Comparison of ENCODE assay signal across 26 cellular contexts in the genomic region with DNA sequence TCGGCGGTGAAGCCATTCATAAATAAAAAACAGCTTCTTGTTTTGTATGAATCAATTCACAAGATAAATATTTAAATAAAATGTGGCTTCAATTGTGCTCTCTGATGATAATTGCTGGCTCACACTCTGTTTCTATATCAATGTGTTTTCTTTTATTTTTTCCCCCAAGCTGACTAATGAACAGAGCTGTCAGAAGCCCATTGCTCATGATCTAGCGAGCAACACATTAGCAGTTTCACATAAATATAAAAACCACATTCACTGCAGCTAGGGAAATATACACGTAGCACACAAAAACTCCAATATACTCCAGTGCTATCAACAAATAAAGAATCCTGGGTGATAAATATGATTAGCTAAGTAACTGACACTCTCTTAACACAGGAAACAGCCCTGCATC.
"Had no signal": no experiment of that assay in that cellular context is flagged by ENCODE, and none has a peak within 500 bp of the region (broad histone marks: within the 10 kb centered on the region; RNA-seq: fewer than 3 reads in every experiment).

No MANE protein-coding gene starts in this region.

- H3K4me3 ChIP-seq: ascending aorta, hepatocyte, ovary, right lobe of liver, testis, transverse colon had no signal

- H3K9me3 Mint-ChIP-seq: activated CD4-positive, alpha-beta memory T cell treated with anti-CD3 and anti-CD28 coated beads, Interleukin-2, amount 10 ng/mL, durations not matched to agents 7 days and 5 days; activated T-helper 2 cell treated with anti-CD3 and anti-CD28 coated beads, Interferon-gamma antibody, Interleukin-2, Interleukin-4, amounts not matched to agents 10 μg/mL and 5 μg/mL and 100 μg/mL, durations not matched to agents 14 hours and 24 hours and 36 hours; effector memory CD8-positive, alpha-beta T cell had no signal

- H3K4me3 Mint-ChIP-seq: activated CD4-positive, alpha-beta memory T cell treated with anti-CD3 and anti-CD28 coated beads, Interleukin-2, amount 10 ng/mL, durations not matched to agents 7 days and 5 days; activated CD4-positive, alpha-beta T cell treated with anti-CD3 and anti-CD28 coated beads, Interleukin-2, amount 10 ng/mL, durations not matched to agents 24 days and 14 days; effector memory CD8-positive, alpha-beta T cell; naive thymus-derived CD4-positive, alpha-beta T cell; T-helper 17 cell had no signal

- H3K4me1 Mint-ChIP-seq: activated CD4-positive, alpha-beta memory T cell treated with anti-CD3 and anti-CD28 coated beads, Interleukin-2, amount 10 ng/mL, durations not matched to agents 7 days and 5 days; activated CD4-positive, alpha-beta T cell treated with anti-CD3 and anti-CD28 coated beads, Interleukin-2, amount 10 ng/mL, durations not matched to agents 24 days and 14 days; T-helper 17 cell had no signal

- H3K9me3 ChIP-seq: ascending aorta, ovary, right lobe of liver, testis, transverse colon had no signal

- H3K27me3 Mint-ChIP-seq: activated CD4-positive, alpha-beta memory T cell treated with anti-CD3 and anti-CD28 coated beads, Interleukin-2, amount 10 ng/mL, durations not matched to agents 7 days and 5 days; effector memory CD8-positive, alpha-beta T cell; naive thymus-derived CD4-positive, alpha-beta T cell; progenitor cell of endocrine pancreas; T-helper 17 cell had no signal

- H3K36me3 ChIP-seq: ascending aorta, ovary, right lobe of liver, transverse colon had no signal

- H3K4me1 ChIP-seq: ascending aorta, right lobe of liver, testis had no signal

- DNase-seq: activated CD4-positive, alpha-beta memory T cell treated with anti-CD3 and anti-CD28 coated beads, Interleukin-2, amount 10 ng/mL, durations not matched to agents 7 days and 5 days; activated CD4-positive, alpha-beta T cell treated with anti-CD3 and anti-CD28 coated beads, Interleukin-2, amount 10 ng/mL, durations not matched to agents 24 days and 14 days; activated CD4-positive, CD25-positive, alpha-beta regulatory T cell treated with anti-CD3 and anti-CD28 coated beads, Interleukin-2, amount 50 U/mL, for 72 hours; activated T-cell treated with anti-CD3 and anti-CD28 coated beads, Interleukin-2, amount 50 U/mL, for 48 hours; caudate nucleus; cortex of kidney; effector memory CD8-positive, alpha-beta T cell; erythroblast; glutamatergic neuron; islet precursor cell; left cardiac atrium; midbrain; naive thymus-derived CD4-positive, alpha-beta T cell; ovary; right lobe of liver; stimulated activated CD4-positive, alpha-beta T cell treated with anti-CD3 and anti-CD28 coated beads, Interleukin-2, amount 100 ng/mL, for 48 hours; stimulated activated naive CD4-positive, alpha-beta T cell treated with Interleukin-2 at 50 U/mL for 16 hours; T-helper 17 cell; T1000; testis; transverse colon had no signal

- H3K27ac ChIP-seq: ascending aorta, hepatocyte, ovary, right lobe of liver, testis had no signal

- H3K36me3 Mint-ChIP-seq: activated naive CD4-positive, alpha-beta T cell treated with anti-CD3 and anti-CD28 coated beads, Interleukin-2, amount 50 U/mL, for 72 hours had no signal

- H3K27me3 ChIP-seq: ascending aorta, hepatocyte, ovary, right lobe of liver, testis, transverse colon had no signal

- ATAC-seq: activated naive CD4-positive, alpha-beta T cell treated with anti-CD3 and anti-CD28 coated beads, Interleukin-2, amount 50 U/mL, for 72 hours; effector memory CD8-positive, alpha-beta T cell; left cardiac atrium; T-helper 17 cell had no signal
